ENCODE assay signal across 22 cellular contexts in the genomic region with DNA sequence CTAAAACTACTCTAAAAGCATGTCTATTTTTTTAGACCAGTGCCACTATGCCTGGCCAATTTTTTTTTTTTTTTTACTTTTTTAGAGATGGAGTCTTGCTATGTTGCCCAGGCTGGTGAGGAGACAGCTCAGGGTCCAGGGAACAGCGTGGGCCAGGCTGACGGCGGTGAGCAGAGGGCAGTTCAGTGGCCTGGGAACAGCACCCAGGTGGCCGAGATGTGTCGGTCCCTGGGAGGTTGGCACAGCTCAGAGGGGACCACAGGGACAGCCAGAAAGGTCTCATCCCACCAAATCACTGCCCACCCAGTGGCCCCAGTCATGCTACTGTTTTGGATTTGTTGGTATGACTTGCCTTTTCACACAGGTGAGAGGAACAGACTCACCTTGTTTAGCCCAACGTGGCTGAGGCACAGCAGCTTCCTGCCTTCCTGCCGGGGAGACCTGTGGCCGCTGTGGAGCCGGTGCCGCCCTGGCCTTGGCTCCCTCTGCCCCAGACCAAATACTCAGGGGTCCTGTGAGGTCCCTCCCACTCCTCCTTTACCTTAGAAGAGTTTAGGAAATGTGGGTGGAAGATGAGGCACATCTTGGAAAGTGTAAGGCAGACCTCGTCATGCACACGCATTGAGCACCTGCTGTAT.
DNase-seq lines count a peak whose midpoint lies in the region; ATAC-seq lines count a peak whose summit lies in the region.
"Had no signal": no experiment of that assay in that cellular context is flagged by ENCODE, and none has a peak within 500 bp of the region (broad histone marks: within the 10 kb centered on the region; RNA-seq: fewer than 3 reads in every experiment).

No MANE protein-coding gene starts in this region.

- no peaks in the 10 kb centered on the region for H3K9me3 Mint-ChIP-seq in activated CD4-positive, alpha-beta T cell treated with anti-CD3 and anti-CD28 coated beads, Interleukin-2, amount 10 ng/mL, durations not matched to agents 24 days and 14 days
- H3K9me3 Mint-ChIP-seq in activated CD4-positive, alpha-beta T cell treated with anti-CD3 and anti-CD28 coated beads, Interleukin-2, amount 10 ng/mL, durations not matched to agents 7 days and 5 days: no peaks in the 10 kb centered on the region
- no peaks in the 10 kb centered on the region for H3K9me3 Mint-ChIP-seq in activated T-helper 17 cell treated with anti-CD3 and anti-CD28 coated beads, Interleukin-2, amount 50 U/mL, for 72 hours
- H3K9me3 Mint-ChIP-seq: CD4-positive, alpha-beta T cell; GM23338; HFFc6 had no signal

- no peaks in the 10 kb centered on the region for H3K36me3 Mint-ChIP-seq in activated CD4-positive, alpha-beta T cell treated with anti-CD3 and anti-CD28 coated beads, Interleukin-2, amount 10 ng/mL, durations not matched to agents 24 days and 14 days (ENCODE audit: low read depth)
- no peaks in the 10 kb centered on the region for H3K36me3 Mint-ChIP-seq in activated CD4-positive, alpha-beta T cell treated with anti-CD3 and anti-CD28 coated beads, Interleukin-2, amount 10 ng/mL, durations not matched to agents 7 days and 5 days (ENCODE audit: low read depth)
- H3K36me3 Mint-ChIP-seq in activated T-helper 17 cell treated with anti-CD3 and anti-CD28 coated beads, Interleukin-2, amount 50 U/mL, for 72 hours (ENCODE audit: low read depth): no peaks in the 10 kb centered on the region

- DNase-seq in activated CD4-positive, alpha-beta T cell treated with anti-CD3 and anti-CD28 coated beads, Interleukin-2, amount 10 ng/mL, durations not matched to agents 24 days and 14 days: no peak
- no peak for DNase-seq in activated CD4-positive, alpha-beta T cell treated with anti-CD3 and anti-CD28 coated beads, Interleukin-2, amount 10 ng/mL, durations not matched to agents 7 days and 5 days
- DNase-seq in mesenteric fat pad (ENCODE audit: low spot score) (peak; percentile 53), DMS53 (lab: John Stamatoyannopoulos, UW) (no peak)
- DNase-seq in activated CD8-positive, alpha-beta memory T cell treated with anti-CD3 and anti-CD28 coated beads for 24 hours: no peak
- DNase-seq: 8988T, ACHN, BE2C, HFFc6, Kasumi-1, NCI-H1092 treated with DMSO at 0.1 percent for 48 hours, NCI-H1436, NCI-H187 treated with DMSO at 0.1 percent for 48 hours, NCI-H2107, NCI-H524 treated with DMSO at 0.1 percent for 48 hours, NCI-H774, SIG-M5 had no signal

- peaks cover 10% of the 10 kb centered on the region for H3K4me1 Mint-ChIP-seq in activated CD4-positive, alpha-beta T cell treated with anti-CD3 and anti-CD28 coated beads, Interleukin-2, amount 10 ng/mL, durations not matched to agents 24 days and 14 days
- peaks cover 8% of the 10 kb centered on the region for H3K4me1 Mint-ChIP-seq in activated CD4-positive, alpha-beta T cell treated with anti-CD3 and anti-CD28 coated beads, Interleukin-2, amount 10 ng/mL, durations not matched to agents 7 days and 5 days
- peaks cover 14% of the 10 kb centered on the region for H3K4me1 Mint-ChIP-seq in activated T-helper 17 cell treated with anti-CD3 and anti-CD28 coated beads, Interleukin-2, amount 50 U/mL, for 72 hours

- H3K27me3 Mint-ChIP-seq in activated CD4-positive, alpha-beta T cell treated with anti-CD3 and anti-CD28 coated beads, Interleukin-2, amount 10 ng/mL, durations not matched to agents 24 days and 14 days: no peaks in the 10 kb centered on the region
- no peaks in the 10 kb centered on the region for H3K27me3 Mint-ChIP-seq in activated CD4-positive, alpha-beta T cell treated with anti-CD3 and anti-CD28 coated beads, Interleukin-2, amount 10 ng/mL, durations not matched to agents 7 days and 5 days
- no peaks in the 10 kb centered on the region for H3K27me3 Mint-ChIP-seq in activated T-helper 17 cell treated with anti-CD3 and anti-CD28 coated beads, Interleukin-2, amount 50 U/mL, for 72 hours

- CTCF ChIA-PET in activated CD4-positive, alpha-beta T cell treated with anti-CD3 and anti-CD28 coated beads, Interleukin-2, amount 10 ng/mL, durations not matched to agents 7 days and 5 days (lab: Charles Lee): interaction anchor here (0.6 to 1.9 kb wide), 5 partner anchors 19 to 155 kb away, joined by 3 to 8 read pairs (median 4); a partner anchor contains a TSS

- POLR2A ChIA-PET in activated CD4-positive, alpha-beta T cell treated with anti-CD3 and anti-CD28 coated beads, Interleukin-2, amount 10 ng/mL, durations not matched to agents 7 days and 5 days (lab: Charles Lee): no interaction called here

- H3K27ac Mint-ChIP-seq in activated CD4-positive, alpha-beta T cell treated with anti-CD3 and anti-CD28 coated beads, Interleukin-2, amount 10 ng/mL, durations not matched to agents 24 days and 14 days: peak overlapping the region; percentile 70
- no peak overlapping the region for H3K27ac Mint-ChIP-seq in activated CD4-positive, alpha-beta T cell treated with anti-CD3 and anti-CD28 coated beads, Interleukin-2, amount 10 ng/mL, durations not matched to agents 7 days and 5 days
- H3K27ac Mint-ChIP-seq in activated T-helper 17 cell treated with anti-CD3 and anti-CD28 coated beads, Interleukin-2, amount 50 U/mL, for 72 hours: no peak overlapping the region
- H3K27ac Mint-ChIP-seq: CD4-positive, alpha-beta T cell; GM23338; HFFc6 had no signal

- H3K4me3 Mint-ChIP-seq in activated CD4-positive, alpha-beta T cell treated with anti-CD3 and anti-CD28 coated beads, Interleukin-2, amount 10 ng/mL, durations not matched to agents 24 days and 14 days: no peak overlapping the region
- no peak overlapping the region for H3K4me3 Mint-ChIP-seq in activated CD4-positive, alpha-beta T cell treated with anti-CD3 and anti-CD28 coated beads, Interleukin-2, amount 10 ng/mL, durations not matched to agents 7 days and 5 days
- H3K4me3 Mint-ChIP-seq in activated T-helper 17 cell treated with anti-CD3 and anti-CD28 coated beads, Interleukin-2, amount 50 U/mL, for 72 hours: peak overlapping the region; percentile 44
- H3K4me3 Mint-ChIP-seq: CD4-positive, alpha-beta T cell; GM23338; HFFc6 had no signal

- ATAC-seq in activated T-helper 17 cell treated with anti-CD3 and anti-CD28 coated beads, Interleukin-2, amount 50 U/mL, for 72 hours (replicated peaks): no peak
- ATAC-seq in GM18517 (IDR thresholded peaks at IDR 0.05; ENCODE audit: unreplicated experiment): no peak
- ATAC-seq: GM23338, K562 had no signal

- intact Hi-C loops in activated CD4-positive, alpha-beta T cell treated with anti-CD3 and anti-CD28 coated beads, Interleukin-2, amount 10 ng/mL, durations not matched to agents 24 days and 14 days (cut with micrococcal nuclease): no loop called here
